In the genomic region with DNA sequence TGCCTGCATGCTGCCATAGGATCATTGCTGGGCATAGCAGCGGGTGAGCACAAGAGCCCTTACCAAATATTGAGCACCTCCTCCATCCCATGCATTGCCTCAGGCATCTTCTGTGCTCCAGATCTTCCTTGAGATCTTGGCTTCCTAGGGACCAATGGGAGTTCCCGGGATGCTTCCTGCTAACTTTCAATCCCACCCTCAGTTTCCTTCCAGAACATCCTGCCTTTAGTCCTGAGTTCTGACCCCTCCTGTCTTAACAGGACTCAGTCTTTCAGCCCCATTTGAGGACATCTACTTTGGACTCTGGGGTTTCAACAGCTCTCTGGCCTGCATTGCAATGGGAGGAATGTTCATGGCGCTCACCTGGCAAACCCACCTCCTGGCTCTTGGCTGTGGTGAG, we compare ENCODE assay signal across 22 cellular contexts. TPM values are rescaled to one million over a fixed set of nuclear protein-coding genes. Genes with fewer than 3 reads are reported as not detected.
"Had no signal": no experiment of that assay in that cellular context is flagged by ENCODE, and none has a peak within 500 bp of the region (broad histone marks: within the 10 kb centered on the region; RNA-seq: fewer than 3 reads in every experiment).

No MANE protein-coding gene starts in this region.

- H3K27me3 ChIP-seq: colonic mucosa, tibial artery had no signal

- H3K9me3 ChIP-seq: colonic mucosa, esophagus squamous epithelium, suprapubic skin, tibial artery had no signal

- H3K4me3 ChIP-seq: colonic mucosa, esophagus squamous epithelium, suprapubic skin, tibial artery had no signal

- H3K36me3 ChIP-seq: colonic mucosa, esophagus squamous epithelium, suprapubic skin, tibial artery had no signal

- H3K27ac ChIP-seq: colonic mucosa, epithelial cell of prostate, esophagus squamous epithelium, suprapubic skin, tibial artery, VCaP had no signal

- H3K4me1 ChIP-seq: colonic mucosa, esophagus squamous epithelium, suprapubic skin had no signal

- ATAC-seq: natural killer cell treated with Interleukin-12 subunit alpha and Interleukin-12 subunit beta and Interleukin-15 and Interleukin-18, amount 100 ng/mL, for 72 hours had no signal

- DNase-seq: activated CD4-positive, alpha-beta T cell treated with anti-CD3 and anti-CD28 coated beads for 48 hours; activated CD4-positive, alpha-beta T cell treated with anti-CD3 and anti-CD28 coated beads, Interleukin-2, amount 50 U/mL, for 48 hours; activated CD8-positive, alpha-beta memory T cell treated with anti-CD3 and anti-CD28 coated beads for 24 hours; activated effector memory CD4-positive, alpha-beta T cell treated with Interleukin-2 at 50 U/mL for 16 hours; activated naive CD4-positive, alpha-beta T cell treated with Interleukin-2 at 50 U/mL for 16 hours; anterior cingulate cortex; cerebellar nuclear complex; colonic mucosa; effector CD8-positive, alpha-beta T cell; esophagus squamous epithelium; foreskin melanocyte; islet precursor cell; stimulated activated CD4-positive, alpha-beta T cell treated with anti-CD3 and anti-CD28 coated beads, Interleukin-15, amount 100 ng/mL, for 24 hours; stimulated activated CD4-positive, alpha-beta T cell treated with anti-CD3 and anti-CD28 coated beads, Interleukin-2, amount 100 ng/mL, for 24 hours; stimulated activated naive CD4-positive, alpha-beta T cell; T-helper 9 cell; tibial artery had no signal

RNA-seq across cellular contexts. Expression of a gene that starts 15.3 kb away (rescaled TPM):
- total RNA-seq: dermis microvascular lymphatic vessel endothelial cell had no signal
